In the genomic region with DNA sequence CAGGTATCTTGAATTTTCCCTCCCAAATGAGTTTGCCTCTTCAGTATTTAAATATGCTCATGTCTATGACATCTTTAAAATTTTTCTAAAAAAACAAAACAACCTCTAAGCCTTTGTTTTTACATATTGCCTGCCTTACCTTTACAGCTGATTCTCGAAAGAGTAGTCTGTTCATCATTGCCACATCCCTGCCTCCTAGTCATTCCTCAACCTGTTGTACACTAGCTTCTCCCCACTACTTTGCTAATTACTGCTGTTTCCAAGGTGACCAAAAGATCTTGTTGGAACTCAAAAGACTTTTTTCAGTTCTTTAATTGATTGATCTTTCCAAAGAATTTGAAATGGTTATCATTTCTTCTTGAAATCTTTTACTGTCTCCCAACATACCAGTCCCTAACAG, we compare ENCODE assay signal across 17 cellular contexts. TPM values are rescaled to one million over a fixed set of nuclear protein-coding genes. Genes with fewer than 3 reads are reported as not detected.
A peak's percentile ranks its signal among the peaks of the same experiment; 100 is the strongest.
DNase-seq lines count a peak whose midpoint lies in the region; TF ChIP-seq lines count a peak whose summit lies in the region.
"Had no signal": no experiment of that assay in that cellular context is flagged by ENCODE, and none has a peak within 500 bp of the region (broad histone marks: within the 10 kb centered on the region; RNA-seq: fewer than 3 reads in every experiment).

No MANE protein-coding gene starts in this region.

- no peak overlapping the region for H4K5ac ChIP-seq in mesendoderm (ENCODE audit: low read length)

- WGBS in mesendoderm (ENCODE audit: extremely low coverage, insufficient coverage, low lambda C conversion rate), result no CpG with 5 or more reads among the region's 1 CpG

- no peak for DNase-seq in T-helper 2 cell treated with Interferon-gamma antibody and Interleukin-4, amounts not matched to agents 5 μg/mL and 100 μg/mL, for 36 hours (ENCODE audit: low spot score)
- DNase-seq in T-helper 2 cell (no peak), neural crest cell (ENCODE audit: low read depth, low spot score) (no peak), mesendoderm (no peak), foreskin fibroblast (no peak), SHP77 treated with DMSO at 0.1 percent for 48 hours (lab: John Stamatoyannopoulos, UW) (no peak)
- DNase-seq: amygdala, dermis blood vessel endothelial cell, esophagus squamous epithelium, IMR-90, kidney glomerular epithelial cell, mucosa of descending colon, NCI-H1092 treated with DMSO at 0.1 percent for 48 hours, NCI-H226, spleen had no signal

- no peaks in the 10 kb centered on the region for H4K20me1 ChIP-seq in KMS-11 (ENCODE audit: insufficient read depth)

- no peak overlapping the region for H2BK5ac ChIP-seq in mesendoderm (ENCODE audit: low read length)

- peaks cover 27% of the 10 kb centered on the region for H3K4me1 Mint-ChIP-seq in T-helper 2 cell treated with Interferon-gamma antibody and Interleukin-4, amounts not matched to agents 5 μg/mL and 100 μg/mL, for 36 hours (ENCODE audit: low read depth)
- H3K4me1 Mint-ChIP-seq in brain (peaks cover 45% of the 10 kb centered on the region), neural crest cell (peaks cover 38% of the 10 kb centered on the region)

- H3K9ac ChIP-seq in KMS-11, result no peak overlapping the region; the same call in 1 of the 2 replicates
- no peak overlapping the region for H3K9ac ChIP-seq in mesendoderm (ENCODE audit: low read length)

- no peak overlapping the region for H3K18ac ChIP-seq in mesendoderm (ENCODE audit: low read length)

- H3K27me3 ChIP-seq in KMS-11 (ENCODE audit: insufficient read depth, low read depth) (no peaks in the 10 kb centered on the region), mesendoderm (ENCODE audit: insufficient read depth, low read length, poor library complexity) (no peaks in the 10 kb centered on the region)
- H3K27me3 ChIP-seq: esophagus squamous epithelium, spleen had no signal

- peaks cover 26% of the 10 kb centered on the region for H3K27me3 Mint-ChIP-seq in T-helper 2 cell treated with Interferon-gamma antibody and Interleukin-4, amounts not matched to agents 5 μg/mL and 100 μg/mL, for 36 hours (ENCODE audit: low read depth)
- H3K27me3 Mint-ChIP-seq in brain (peaks cover 2% of the 10 kb centered on the region), neural crest cell (ENCODE audit: low read depth) (no peaks in the 10 kb centered on the region)

- H3K4me1 ChIP-seq in KMS-11 (ENCODE audit: low read depth, poor library complexity, severe bottlenecking) (peaks cover 27% of the 10 kb centered on the region), mesendoderm (ENCODE audit: control insufficient read depth, low read depth, low read length) (peaks cover 2% of the 10 kb centered on the region)

- H3K36me3 ChIP-seq in KMS-11 (ENCODE audit: insufficient read depth), result no peaks in the 10 kb centered on the region
- no peaks in the 10 kb centered on the region for H3K36me3 ChIP-seq in mesendoderm (ENCODE audit: control insufficient read depth, insufficient read depth, low read length)
- H3K36me3 ChIP-seq: esophagus squamous epithelium, spleen had no signal

- H2BK120ac ChIP-seq in mesendoderm (ENCODE audit: low read depth, low read length), result no peak overlapping the region

- no peak overlapping the region for H2AK5ac ChIP-seq in mesendoderm (ENCODE audit: low read length)

- H3K79me1 ChIP-seq in mesendoderm (ENCODE audit: low read length), result no peaks in the 10 kb centered on the region

- no peaks in the 10 kb centered on the region for H3K9me3 Mint-ChIP-seq in T-helper 2 cell treated with Interferon-gamma antibody and Interleukin-4, amounts not matched to agents 5 μg/mL and 100 μg/mL, for 36 hours
- H3K9me3 Mint-ChIP-seq in brain (peaks cover 0 to 3% (median 0%) of the 10 kb centered on the region in 5 experiments), neural crest cell (no peaks in the 10 kb centered on the region)

- no peak for TF ChIP-seq CTCF in KMS-11 (conservative IDR thresholded peaks at IDR 0.05; ENCODE audit: low read depth, low read length)
- no peak for TF ChIP-seq CTCF in brain (conservative IDR thresholded peaks at IDR 0.05)
- TF ChIP-seq CTCF in neural crest cell (conservative IDR thresholded peaks at IDR 0.05), result no peak
- TF ChIP-seq CTCF in foreskin fibroblast (IDR thresholded peaks at IDR 0.05; ENCODE audit: low read depth, low read length), result no peak

- 0 out of 2 replicates have a peak overlapping the region, but pooled peaks have one; percentile 53 for H3K4me2 ChIP-seq in KMS-11
- no peak overlapping the region for H3K4me2 ChIP-seq in mesendoderm (ENCODE audit: low read length)

- H3K79me2 ChIP-seq in KMS-11 (ENCODE audit: insufficient read depth, low read depth), result peaks cover 12% of the 10 kb centered on the region; the same call in 1 of the 2 replicates
- no peaks in the 10 kb centered on the region for H3K79me2 ChIP-seq in mesendoderm (ENCODE audit: control insufficient read depth, insufficient read depth, low read length)

- H4K8ac ChIP-seq in mesendoderm (ENCODE audit: low read depth, low read length), result no peak overlapping the region

- H2AFZ ChIP-seq in KMS-11 (ENCODE audit: low read depth), result no peak overlapping the region

- no peak overlapping the region for H2BK15ac ChIP-seq in mesendoderm (replicated peaks; ENCODE audit: low read depth)

- peak overlapping the region; percentile 94 for H3K27ac Mint-ChIP-seq in T-helper 2 cell treated with Interferon-gamma antibody and Interleukin-4, amounts not matched to agents 5 μg/mL and 100 μg/mL, for 36 hours
- H3K27ac Mint-ChIP-seq in brain, result peak overlapping the region in 4 of 5 experiments; percentile 10 to 98 (median 84)
- no peak overlapping the region for H3K27ac Mint-ChIP-seq in neural crest cell (ENCODE audit: unreplicated experiment)

- H3K36me3 Mint-ChIP-seq in T-helper 2 cell treated with Interferon-gamma antibody and Interleukin-4, amounts not matched to agents 5 μg/mL and 100 μg/mL, for 36 hours (ENCODE audit: low read depth), result no peaks in the 10 kb centered on the region
- no peaks in the 10 kb centered on the region for H3K36me3 Mint-ChIP-seq in brain
- peaks cover 2% of the 10 kb centered on the region for H3K36me3 Mint-ChIP-seq in neural crest cell (ENCODE audit: low read depth)

- no peak overlapping the region for H3K56ac ChIP-seq in mesendoderm (ENCODE audit: low read length)

- H3K4me3 ChIP-seq in KMS-11 (IDR thresholded peaks at IDR 0.05; ENCODE audit: insufficient read depth, low read depth, low read length) (no peak overlapping the region), mesendoderm (ENCODE audit: low read length) (no peak overlapping the region), foreskin fibroblast (ENCODE audit: low read depth in 1 of 2, low read length in 2 of 2) (no peak overlapping the region)
- H3K4me3 ChIP-seq: esophagus squamous epithelium, mucosa of descending colon had no signal

- peak overlapping the region; percentile 89 for H3K4me3 Mint-ChIP-seq in T-helper 2 cell treated with Interferon-gamma antibody and Interleukin-4, amounts not matched to agents 5 μg/mL and 100 μg/mL, for 36 hours
- H3K4me3 Mint-ChIP-seq in brain, result peak overlapping the region; percentile 81 to 88 (median 86)
- peak overlapping the region; percentile 27 for H3K4me3 Mint-ChIP-seq in neural crest cell

- H3K23ac ChIP-seq in mesendoderm (ENCODE audit: low read length), result no peak overlapping the region

- H3K4ac ChIP-seq in mesendoderm (ENCODE audit: low read depth, low read length), result no peak overlapping the region

- H3K27ac ChIP-seq in KMS-11 (no peak overlapping the region), mesendoderm (ENCODE audit: low read depth, low read length) (no peak overlapping the region)
- H3K27ac ChIP-seq: esophagus squamous epithelium had no signal

RNA-seq across cellular contexts. Expression of a gene that starts 1.9 kb away (rescaled TPM):
- 8.2 TPM for polyA plus RNA-seq in brain (ENCODE audit: insufficient read depth, low read depth, low replicate concordance)
- 27.2 and 29.2 TPM in 2 replicates for total RNA-seq in neural crest cell
- polyA plus RNA-seq in mesendoderm (2013, experiment 1 of 2), result 6.0 TPM
- 5.9 TPM for polyA plus RNA-seq in mesendoderm (2013, experiment 2 of 2)

RNA-seq across cellular contexts. Expression of a gene that starts 58.0 kb away (rescaled TPM):
- polyA plus RNA-seq in brain (ENCODE audit: insufficient read depth, low read depth, low replicate concordance), result 2.5 TPM
- total RNA-seq in neural crest cell, result not detected in 2 replicates
- polyA plus RNA-seq in mesendoderm (2013, experiment 1 of 2), result not detected
- not detected for polyA plus RNA-seq in mesendoderm (2013, experiment 2 of 2)
- total RNA-seq: dermis blood vessel endothelial cell, IMR-90 had no signal
- polyA plus RNA-seq: IMR-90 had no signal

Comparison
In these comparisons a context has a peak if more than half of its experiments do, and no peak if none do; other contexts are left out.
1. H3K4me3 Mint-ChIP-seq: peak in every context shown above with its lines; median percentile 89 in T-helper 2 cell treated with Interferon-gamma antibody and Interleukin-4, amounts not matched to agents 5 μg/mL and 100 μg/mL, for 36 hours; 86 in brain; 27 in neural crest cell.